Comparison of ENCODE assay signal across 7 cellular contexts in the genomic region with DNA sequence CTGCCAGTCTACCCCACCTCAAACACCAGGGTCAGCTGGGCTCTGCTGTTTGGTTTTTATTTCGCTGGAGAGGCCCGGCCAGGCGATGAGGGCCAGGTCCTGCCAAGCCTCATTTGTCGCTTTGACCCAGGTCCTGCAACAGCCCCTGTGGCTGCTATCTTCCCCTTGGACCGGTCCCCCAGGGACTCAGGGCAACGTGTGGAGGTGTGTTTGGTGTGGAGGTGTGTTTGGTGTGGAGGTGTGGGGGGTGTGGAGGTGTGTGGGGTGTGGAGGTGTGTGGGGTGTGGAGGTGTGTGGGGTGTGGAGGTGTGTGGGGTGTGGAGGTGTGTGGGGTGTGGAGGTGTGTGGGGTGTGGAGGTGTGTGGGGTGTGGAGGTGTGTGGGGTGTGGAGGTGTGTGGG. TPM values are rescaled to one million over a fixed set of nuclear protein-coding genes. Genes with fewer than 3 reads are reported as not detected.
DNase-seq lines count a peak whose midpoint lies in the region; ATAC-seq and TF ChIP-seq lines count a peak whose summit lies in the region.
"Not testable (repeated sequence)": the region's sequence is repeated elsewhere in the genome, so short reads cannot be mapped to it uniquely, and the experiment has no call there.

No MANE protein-coding gene starts in this region.

- peaks cover 27% of the 10 kb centered on the region for H3K4me1 ChIP-seq in Loucy (ENCODE audit: insufficient read depth, low read length, poor library complexity, severe bottlenecking)
- H3K4me1 ChIP-seq in muscle layer of colon (ENCODE audit: insufficient read depth, low read length), result peaks cover 81% of the 10 kb centered on the region
- H3K4me1 ChIP-seq in neuronal stem cell (ENCODE audit: control insufficient read depth in 2 of 2, insufficient read depth in 1 of 2, low read depth in 1 of 2, low read length in 2 of 2), result peaks cover 7 to 12% of the 10 kb centered on the region in 2 donors
- peaks cover 75 to 91% (median 86%) of the 10 kb centered on the region in 4 donors for H3K4me1 ChIP-seq in stomach

- not testable (repeated sequence) for H3K14ac ChIP-seq in neuronal stem cell (ENCODE audit: low read length)

- H3K27me3 ChIP-seq in Loucy (ENCODE audit: insufficient read depth, low read length, poor library complexity, severe bottlenecking); muscle layer of colon (ENCODE audit: control insufficient read depth in 1 of 2, insufficient read depth in 2 of 2, low read length in 2 of 2); neuronal stem cell (ENCODE audit: control insufficient read depth in 3 of 3, insufficient read depth in 3 of 3, low read depth in 1 of 3, low read length in 3 of 3); stomach: not testable (repeated sequence)

- H3K4me2 ChIP-seq in Loucy (ENCODE audit: low read depth, low read length, poor library complexity, severe bottlenecking), result peak overlapping the region; percentile 100
- not testable (repeated sequence) for H3K4me2 ChIP-seq in neuronal stem cell (ENCODE audit: insufficient read depth, low read length, poor library complexity, severe bottlenecking)

- not testable (repeated sequence) for ATAC-seq in activated T-helper 17 cell treated with anti-CD3 and anti-CD28 coated beads, Interleukin-2, amount 50 U/mL, for 72 hours (replicated peaks)

- WGBS in neuronal stem cell (ENCODE audit: extremely low coverage in 2 of 2, insufficient read length in 2 of 2, insufficient replicate concordance in 1 of 2), 2 donors, result no CpG with 5 or more reads among the region's 6 CpGs
- WGBS in stomach, 5 donors, result 26 to 58% (median 31%) methylated on average over 6 of the region's 6 CpGs

- H3K4ac ChIP-seq in neuronal stem cell (ENCODE audit: low read length), result not testable (repeated sequence)

- DNase-seq in chondrocyte (ENCODE audit: low spot score), result peak; percentile 74
- not testable (repeated sequence) for DNase-seq in glutamatergic neuron; neuronal stem cell (ENCODE audit: low spot score); stomach

- not testable (repeated sequence) for H3K27ac Mint-ChIP-seq in activated T-helper 17 cell treated with anti-CD3 and anti-CD28 coated beads, Interleukin-2, amount 50 U/mL, for 72 hours; chondrocyte (ENCODE audit: unreplicated experiment)
- H3K27ac Mint-ChIP-seq in glutamatergic neuron (ENCODE audit: unreplicated experiment), result peak overlapping the region; percentile 97

- peak overlapping the region; percentile 94 for H3K27ac ChIP-seq in muscle layer of colon (ENCODE audit: low read depth, low read length)
- H3K27ac ChIP-seq in neuronal stem cell (replicated peaks; ENCODE audit: low read length), result not testable (repeated sequence)
- peak overlapping the region; percentile 28 to 98 (median 90) for H3K27ac ChIP-seq in stomach

- not testable (repeated sequence) for H3K9me2 ChIP-seq in Loucy (replicated peaks; ENCODE audit: low read depth, low read length)

- H2BK120ac ChIP-seq in neuronal stem cell (ENCODE audit: low read depth, low read length), result not testable (repeated sequence)

- H3K9me3 ChIP-seq in Loucy (ENCODE audit: insufficient read depth, low read depth, low read length); muscle layer of colon (ENCODE audit: low read length); neuronal stem cell (replicated peaks in 1 of 2; ENCODE audit: control insufficient read depth in 2 of 2, insufficient read depth in 1 of 2, low read depth in 1 of 2, low read length in 2 of 2); stomach: not testable (repeated sequence)

- peaks cover 87% of the 10 kb centered on the region for H3K79me2 ChIP-seq in Loucy (ENCODE audit: insufficient read depth, low read length)

- not testable (repeated sequence) for H4K91ac ChIP-seq in neuronal stem cell (ENCODE audit: low read depth, low read length, poor library complexity)

- not testable (repeated sequence) for H3K23ac ChIP-seq in neuronal stem cell (ENCODE audit: low read depth, low read length, poor library complexity)

- H3K27me3 Mint-ChIP-seq in activated T-helper 17 cell treated with anti-CD3 and anti-CD28 coated beads, Interleukin-2, amount 50 U/mL, for 72 hours; chondrocyte (ENCODE audit: low read depth): not testable (repeated sequence)
- H3K27me3 Mint-ChIP-seq in glutamatergic neuron (ENCODE audit: unreplicated experiment), result peaks cover 14% of the 10 kb centered on the region

- H3F3A ChIP-seq in Loucy (ENCODE audit: low read depth), result not testable (repeated sequence)

- TF ChIP-seq POLR2A in stomach (IDR thresholded peaks at IDR 0.05), result not testable (repeated sequence)

- H3K36me3 Mint-ChIP-seq in activated T-helper 17 cell treated with anti-CD3 and anti-CD28 coated beads, Interleukin-2, amount 50 U/mL, for 72 hours (ENCODE audit: low read depth), result peaks cover 30% of the 10 kb centered on the region
- H3K36me3 Mint-ChIP-seq in chondrocyte (ENCODE audit: low read depth); glutamatergic neuron (ENCODE audit: unreplicated experiment): not testable (repeated sequence)

- not testable (repeated sequence) for H2AFZ ChIP-seq in Loucy (ENCODE audit: low read length); neuronal stem cell (ENCODE audit: low read length)

- intact Hi-C loops in stomach (cut with DNase I; ENCODE audit: low total_unique reads), result not testable (repeated sequence)

- not testable (repeated sequence) for H2BK12ac ChIP-seq in neuronal stem cell (ENCODE audit: low read length)

- H4K8ac ChIP-seq in neuronal stem cell (ENCODE audit: low read depth, low read length), result not testable (repeated sequence)

- H3K36me3 ChIP-seq in Loucy (ENCODE audit: insufficient read depth, low read length) (peaks cover 20% of the 10 kb centered on the region; the same call in 1 of the 2 replicates), muscle layer of colon (ENCODE audit: insufficient read depth, low read length) (peaks cover 17% of the 10 kb centered on the region), neuronal stem cell (replicated peaks in 1 of 2; ENCODE audit: control insufficient read depth in 2 of 2, insufficient read depth in 2 of 2, low read length in 2 of 2) (peaks cover 28 to 60% of the 10 kb centered on the region in 2 donors), stomach (peaks cover 27 to 44% (median 38%) of the 10 kb centered on the region in 4 donors)

- peak overlapping the region; percentile 89 for H3K9ac ChIP-seq in Loucy (ENCODE audit: low read depth, low read length, poor library complexity, severe bottlenecking)
- not testable (repeated sequence) for H3K9ac ChIP-seq in muscle layer of colon (ENCODE audit: low read length); neuronal stem cell (ENCODE audit: low read depth, low read length, poor library complexity)

- not testable (repeated sequence) for H2BK5ac ChIP-seq in neuronal stem cell (ENCODE audit: low read length)

- H2AK5ac ChIP-seq in neuronal stem cell (ENCODE audit: low read depth, low read length), result peak overlapping the region; percentile 6

- not testable (repeated sequence) for TF ChIP-seq EP300 in stomach (IDR thresholded peaks at IDR 0.05)

- peaks cover 11% of the 10 kb centered on the region for H3K4me1 Mint-ChIP-seq in activated T-helper 17 cell treated with anti-CD3 and anti-CD28 coated beads, Interleukin-2, amount 50 U/mL, for 72 hours
- H3K4me1 Mint-ChIP-seq in chondrocyte (ENCODE audit: low read depth) (peaks cover 25% of the 10 kb centered on the region), glutamatergic neuron (ENCODE audit: low read depth, unreplicated experiment) (peaks cover 22% of the 10 kb centered on the region)

- H2BK15ac ChIP-seq in neuronal stem cell (ENCODE audit: low read length), result not testable (repeated sequence)

- peaks cover 51% of the 10 kb centered on the region for H4K20me1 ChIP-seq in Loucy (ENCODE audit: insufficient read depth, low read length, poor library complexity, severe bottlenecking)

- H3K4me3 ChIP-seq in Loucy (ENCODE audit: low read length, poor library complexity, severe bottlenecking) (peak overlapping the region; percentile 40), muscle layer of colon (ENCODE audit: low read depth in 1 of 2, low read length in 2 of 2) (peak overlapping the region in 1 of 2 donors; percentile 85), stomach (peak overlapping the region in 1 of 4 donors; percentile 88)
- H3K4me3 ChIP-seq in neuronal stem cell (ENCODE audit: low read length in 2 of 2), result not testable (repeated sequence)

- not testable (repeated sequence) for H3K9me3 Mint-ChIP-seq in activated T-helper 17 cell treated with anti-CD3 and anti-CD28 coated beads, Interleukin-2, amount 50 U/mL, for 72 hours; chondrocyte (ENCODE audit: low read depth); glutamatergic neuron (ENCODE audit: unreplicated experiment)

- peaks cover 56% of the 10 kb centered on the region for H3K79me1 ChIP-seq in neuronal stem cell (ENCODE audit: low read depth, low read length)

- not testable (repeated sequence) for H3K18ac ChIP-seq in neuronal stem cell (ENCODE audit: low read length)

- TF ChIP-seq CTCF in Loucy (conservative IDR thresholded peaks at IDR 0.05; ENCODE audit: low read length); chondrocyte (IDR thresholded peaks at IDR 0.05); glutamatergic neuron (IDR thresholded peaks at IDR 0.05; ENCODE audit: partially characterized antibody, unreplicated experiment); stomach (IDR thresholded peaks at IDR 0.05): not testable (repeated sequence)

- peak overlapping the region; percentile 16 for H3K4me3 Mint-ChIP-seq in activated T-helper 17 cell treated with anti-CD3 and anti-CD28 coated beads, Interleukin-2, amount 50 U/mL, for 72 hours
- H3K4me3 Mint-ChIP-seq in chondrocyte (ENCODE audit: unreplicated experiment), result not testable (repeated sequence)
- H3K4me3 Mint-ChIP-seq in glutamatergic neuron (ENCODE audit: unreplicated experiment), result peak overlapping the region; percentile 98

RNA-seq across cellular contexts. Expression of a gene that starts 3.9 kb away (rescaled TPM):
- total RNA-seq in activated T-helper 17 cell treated with anti-CD3 and anti-CD28 coated beads, Interleukin-2, amount 50 U/mL, for 72 hours, result 10 to 100 TPM; 32.8 to 39.1 TPM
- total RNA-seq in chondrocyte, result 26.3 to 29.7 TPM (median 26.7 TPM) in 3 replicates
- total RNA-seq in glutamatergic neuron (ENCODE audit: unreplicated experiment), result 95.8 TPM
- polyA plus RNA-seq in neuronal stem cell (2013, experiment 1 of 2), result 64.0 TPM
- polyA plus RNA-seq in neuronal stem cell (2013, experiment 2 of 2), result 61.2 TPM
- 10 to 100 TPM in 4 of 5 donors, 1 to 10 TPM in 1; 9.3 to 93.6 (median 37.5) TPM for total RNA-seq in stomach
- polyA plus RNA-seq in stomach, result 10 to 100 TPM in 1 of 3 donors, 1 to 10 TPM in 2; 6.6 to 14.8 (median 9.3) TPM

RNA-seq across cellular contexts. Expression of a gene that starts 26.2 kb away (rescaled TPM):
- 1,000 to 10,000 TPM; 3,211 to 3,379 TPM for total RNA-seq in activated T-helper 17 cell treated with anti-CD3 and anti-CD28 coated beads, Interleukin-2, amount 50 U/mL, for 72 hours
- 2,036 to 2,432 TPM (median 2,370 TPM) in 3 replicates for total RNA-seq in chondrocyte
- 2,255 TPM for total RNA-seq in glutamatergic neuron (ENCODE audit: unreplicated experiment)
- 2,427 TPM for polyA plus RNA-seq in neuronal stem cell (2013, experiment 1 of 2)
- polyA plus RNA-seq in neuronal stem cell (2013, experiment 2 of 2), result 2,458 TPM
- total RNA-seq in stomach, result 1,000 to 10,000 TPM in 4 of 5 donors, 100 to 1,000 TPM in 1; 872 to 1,656 (median 1,431) TPM
- polyA plus RNA-seq in stomach, result 1,000 to 10,000 TPM in 2 of 3 donors, 100 to 1,000 TPM in 1; 667 to 1,312 (median 1,239) TPM

RNA-seq across cellular contexts. Expression of a gene that starts 40.5 kb away (rescaled TPM):
- 10 to 100 TPM; 37.5 to 40.6 TPM for total RNA-seq in activated T-helper 17 cell treated with anti-CD3 and anti-CD28 coated beads, Interleukin-2, amount 50 U/mL, for 72 hours
- 131 to 185 TPM (median 170 TPM) in 3 replicates for total RNA-seq in chondrocyte
- 221 TPM for total RNA-seq in glutamatergic neuron (ENCODE audit: unreplicated experiment)
- polyA plus RNA-seq in neuronal stem cell (2013, experiment 1 of 2), result 56.3 TPM
- 55.0 TPM for polyA plus RNA-seq in neuronal stem cell (2013, experiment 2 of 2)
- 100 to 1,000 TPM in 2 of 5 donors, 10 to 100 TPM in 3; 58.5 to 238 (median 75.8) TPM for total RNA-seq in stomach
- polyA plus RNA-seq in stomach, result 10 to 100 TPM; 47.0 to 73.5 (median 51.9) TPM

RNA-seq across cellular contexts. Expression of a gene that starts 55.3 kb away (rescaled TPM):
- total RNA-seq in activated T-helper 17 cell treated with anti-CD3 and anti-CD28 coated beads, Interleukin-2, amount 50 U/mL, for 72 hours, result 10 to 100 TPM; 38.5 to 41.3 TPM
- total RNA-seq in chondrocyte (29.4 to 29.9 TPM (median 29.5 TPM) in 3 replicates), glutamatergic neuron (ENCODE audit: unreplicated experiment) (21.8 TPM), stomach (100 to 1,000 TPM in 2 of 5 donors, 10 to 100 TPM in 3; 11.2 to 274 (median 66.8) TPM)
- polyA plus RNA-seq in neuronal stem cell (2013, experiment 1 of 2), result 9.3 TPM
- polyA plus RNA-seq in neuronal stem cell (2013, experiment 2 of 2), result 10.2 TPM
- polyA plus RNA-seq in stomach, result 10 to 100 TPM in 2 of 3 donors, 1 to 10 TPM in 1; 8.0 to 14.4 (median 12.0) TPM
